Comparison of ENCODE assay signal across 18 cellular contexts in genomic region chr15:101391981-101392566, GRCh38.
A peak's percentile ranks its signal among the peaks of the same experiment; 100 is the strongest.
DNase-seq lines count a peak whose midpoint lies in the region; ATAC-seq and TF ChIP-seq lines count a peak whose summit lies in the region.
"Had no signal": no experiment of that assay in that cellular context is flagged by ENCODE, and none has a peak within 500 bp of the region (broad histone marks: within the 10 kb centered on the region; RNA-seq: fewer than 3 reads in every experiment).

No MANE protein-coding gene starts in this region.

- no peak for TF ChIP-seq POLR2A in uterus (IDR thresholded peaks at IDR 0.05)

- no peaks in the 10 kb centered on the region for H3K4me1 ChIP-seq in uterus
- H3K4me1 ChIP-seq: adrenal gland, esophagus squamous epithelium had no signal

- peak in 1 of 3 donors; percentile 49 for ATAC-seq in natural killer cell
- ATAC-seq in natural killer cell treated with Interleukin-12 subunit alpha and Interleukin-12 subunit beta and Interleukin-15 and Interleukin-18, amount 100 ng/mL, for 72 hours = no peak
- peak; percentile 87 for ATAC-seq in GM21737 (IDR thresholded peaks at IDR 0.05; ENCODE audit: unreplicated experiment)
- ATAC-seq in HG03442 (IDR thresholded peaks at IDR 0.05; ENCODE audit: unreplicated experiment) = peak; percentile 72
- ATAC-seq: K562 had no signal

- CTCF ChIA-PET in activated naive CD4-positive, alpha-beta T cell treated with anti-CD3 and anti-CD28 coated beads for 36 hours (lab: Charles Lee) = no interaction called here
- CTCF ChIA-PET in RWPE1 (lab: Yijun Ruan, JAX) = no interaction called here

- TF ChIP-seq CTCF in natural killer cell (IDR thresholded peaks at IDR 0.05) = no peak
- no peak for TF ChIP-seq CTCF in uterus (IDR thresholded peaks at IDR 0.05)
- no peak for TF ChIP-seq CTCF in RWPE1 (conservative IDR thresholded peaks at IDR 0.05; ENCODE audit: low read depth)

- peaks cover 0 to 12% of the 10 kb centered on the region in 2 donors for H3K27me3 Mint-ChIP-seq in natural killer cell (ENCODE audit: low read depth in 2 of 2)
- peaks cover 2 to 8% of the 10 kb centered on the region in 2 donors for H3K27me3 Mint-ChIP-seq in natural killer cell treated with Interleukin-12 subunit alpha and Interleukin-12 subunit beta and Interleukin-15 and Interleukin-18, amount 100 ng/mL, for 72 hours
- peaks cover 8% of the 10 kb centered on the region for H3K27me3 Mint-ChIP-seq in activated naive CD4-positive, alpha-beta T cell treated with anti-CD3 and anti-CD28 coated beads for 36 hours (ENCODE audit: low read depth)

- DNase-seq in natural killer cell = no peak
- DNase-seq in natural killer cell treated with Interleukin-12 subunit alpha and Interleukin-12 subunit beta and Interleukin-15 and Interleukin-18, amount 100 ng/mL, for 72 hours (ENCODE audit: low spot score) = no peak
- no peak for DNase-seq in stimulated activated CD4-positive, alpha-beta T cell treated with anti-CD3 and anti-CD28 coated beads, Interleukin-1b, Interleukin-23, amount 100 ng/mL, for 48 hours
- DNase-seq in activated naive CD4-positive, alpha-beta T cell treated with anti-CD3 and anti-CD28 coated beads for 36 hours = no peak
- DNase-seq in uterus = no peak
- no peak for DNase-seq in RWPE1 (ENCODE audit: low spot score)
- DNase-seq: ACHN, adrenal gland, esophagus squamous epithelium, hippocampal formation, NCI-H187 treated with DMSO at 0.1 percent for 48 hours, NCI-H69, nucleus accumbens had no signal

- intact Hi-C loops in natural killer cell (cut with micrococcal nuclease) (no loop called here), uterus (cut with DNase I; ENCODE audit: low total_unique reads) (no loop called here)
- intact Hi-C loops in activated naive CD4-positive, alpha-beta T cell treated with anti-CD3 and anti-CD28 coated beads for 36 hours (cut with micrococcal nuclease) = no loop called here

- no peaks in the 10 kb centered on the region for H3K36me3 ChIP-seq in uterus
- H3K36me3 ChIP-seq: adrenal gland, esophagus squamous epithelium had no signal

- peak overlapping the region; percentile 76 for H3K4me3 Mint-ChIP-seq in natural killer cell
- H3K4me3 Mint-ChIP-seq in natural killer cell treated with Interleukin-12 subunit alpha and Interleukin-12 subunit beta and Interleukin-15 and Interleukin-18, amount 100 ng/mL, for 72 hours = no peak overlapping the region
- no peak overlapping the region for H3K4me3 Mint-ChIP-seq in activated naive CD4-positive, alpha-beta T cell treated with anti-CD3 and anti-CD28 coated beads for 36 hours
- H3K4me3 Mint-ChIP-seq: type B pancreatic cell had no signal

- H3K27ac ChIP-seq in uterus = no peak overlapping the region
- no peak overlapping the region for H3K27ac ChIP-seq in RWPE1
- H3K27ac ChIP-seq: adrenal gland, esophagus squamous epithelium had no signal

- H3K4me1 Mint-ChIP-seq in natural killer cell = peaks cover 0 to 14% of the 10 kb centered on the region in 2 donors
- peaks cover 6 to 15% of the 10 kb centered on the region in 2 donors for H3K4me1 Mint-ChIP-seq in natural killer cell treated with Interleukin-12 subunit alpha and Interleukin-12 subunit beta and Interleukin-15 and Interleukin-18, amount 100 ng/mL, for 72 hours (ENCODE audit: low read depth in 2 of 2)
- no peaks in the 10 kb centered on the region for H3K4me1 Mint-ChIP-seq in activated naive CD4-positive, alpha-beta T cell treated with anti-CD3 and anti-CD28 coated beads for 36 hours (ENCODE audit: low read depth)

- H3K36me3 Mint-ChIP-seq in natural killer cell = no peaks in the 10 kb centered on the region
- no peaks in the 10 kb centered on the region for H3K36me3 Mint-ChIP-seq in natural killer cell treated with Interleukin-12 subunit alpha and Interleukin-12 subunit beta and Interleukin-15 and Interleukin-18, amount 100 ng/mL, for 72 hours
- no peaks in the 10 kb centered on the region for H3K36me3 Mint-ChIP-seq in activated naive CD4-positive, alpha-beta T cell treated with anti-CD3 and anti-CD28 coated beads for 36 hours (ENCODE audit: low read depth)
- H3K36me3 Mint-ChIP-seq: type B pancreatic cell had no signal

- H3K27me3 ChIP-seq in uterus = no peaks in the 10 kb centered on the region
- H3K27me3 ChIP-seq: adrenal gland had no signal

- H3K27ac Mint-ChIP-seq in natural killer cell = peak overlapping the region in 1 of 2 donors; percentile 34
- no peak overlapping the region for H3K27ac Mint-ChIP-seq in natural killer cell treated with Interleukin-12 subunit alpha and Interleukin-12 subunit beta and Interleukin-15 and Interleukin-18, amount 100 ng/mL, for 72 hours
- H3K27ac Mint-ChIP-seq in activated naive CD4-positive, alpha-beta T cell treated with anti-CD3 and anti-CD28 coated beads for 36 hours = no peak overlapping the region

- POLR2A ChIA-PET in RWPE1 (lab: Yijun Ruan, JAX; ENCODE audit: low non-redundant PET) = no interaction called here

- no peaks in the 10 kb centered on the region for H3K9me3 Mint-ChIP-seq in natural killer cell
- H3K9me3 Mint-ChIP-seq in natural killer cell treated with Interleukin-12 subunit alpha and Interleukin-12 subunit beta and Interleukin-15 and Interleukin-18, amount 100 ng/mL, for 72 hours = no peaks in the 10 kb centered on the region
- H3K9me3 Mint-ChIP-seq in activated naive CD4-positive, alpha-beta T cell treated with anti-CD3 and anti-CD28 coated beads for 36 hours = no peaks in the 10 kb centered on the region
- H3K9me3 Mint-ChIP-seq: type B pancreatic cell had no signal

- no peaks in the 10 kb centered on the region for H3K9me3 ChIP-seq in uterus
- H3K9me3 ChIP-seq: adrenal gland, esophagus squamous epithelium had no signal

- H3K4me3 ChIP-seq in uterus = no peak overlapping the region
- H3K4me3 ChIP-seq: adrenal gland, esophagus squamous epithelium, K562, smooth muscle cell had no signal

Comparison
In these comparisons a context has a peak if more than half of its experiments do, and no peak if none do; other contexts are left out.
1. ATAC-seq: peak in GM21737 (single experiment) and HG03442 (single experiment); none in natural killer cell treated with Interleukin-12 subunit alpha and Interleukin-12 subunit beta and Interleukin-15 and Interleukin-18, amount 100 ng/mL, for 72 hours (0 of 2).